In the genomic region with DNA sequence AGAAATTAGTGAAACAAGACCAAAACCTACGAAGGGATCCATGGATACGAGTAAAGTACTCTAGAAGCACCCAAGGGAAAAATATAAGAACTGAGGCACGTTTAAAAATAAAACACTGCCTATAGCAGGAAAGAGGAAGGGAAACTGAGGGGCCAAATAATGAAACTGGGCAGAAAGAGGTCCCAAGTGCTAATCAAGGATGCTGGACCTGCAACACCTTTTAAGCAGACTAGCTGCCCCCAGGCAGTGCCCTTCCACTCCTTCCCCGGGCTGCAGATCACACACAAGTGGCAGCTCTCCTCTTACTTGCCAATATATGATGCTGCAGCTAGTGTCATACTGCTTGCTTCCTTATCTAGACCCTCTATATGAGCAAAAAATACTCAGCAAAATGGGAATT, we compare ENCODE assay signal across 20 cellular contexts.
"Had no signal": no experiment of that assay in that cellular context is flagged by ENCODE, and none has a peak within 500 bp of the region (broad histone marks: within the 10 kb centered on the region; RNA-seq: fewer than 3 reads in every experiment).

No MANE protein-coding gene starts in this region.

- DNase-seq: activated CD4-positive, alpha-beta T cell treated with anti-CD3 and anti-CD28 coated beads for 1 hour; activated CD4-positive, alpha-beta T cell treated with anti-CD3 and anti-CD28 coated beads, Interleukin-2, amount 50 U/mL, for 4 hours; activated gamma-delta T cell; adrenal gland; cortex of kidney; hippocampal formation; mammary epithelial cell; midbrain; nephron progenitor cell; occipital lobe; retina; spleen; stimulated activated naive CD4-positive, alpha-beta T cell; T-helper 2 cell; uterus; WERI-Rb-1 had no signal

- H3K36me3 ChIP-seq: adrenal gland, breast epithelium, esophagus muscularis mucosa, spleen, thyroid gland, uterus, WERI-Rb-1 had no signal

- H3K27ac ChIP-seq: adrenal gland, breast epithelium, esophagus muscularis mucosa, spleen, thyroid gland, uterus had no signal

- H3K27ac Mint-ChIP-seq: activated naive CD4-positive, alpha-beta T cell treated with anti-CD3 and anti-CD28 coated beads, Interleukin-2, amount 50 U/mL, for 72 hours; nephron progenitor cell had no signal

- H3K9me3 ChIP-seq: adrenal gland, breast epithelium, esophagus muscularis mucosa, spleen, thyroid gland, uterus had no signal

- H3K27me3 ChIP-seq: adrenal gland, breast epithelium, esophagus muscularis mucosa, thyroid gland, uterus had no signal

- H3K4me1 ChIP-seq: adrenal gland, breast epithelium, thyroid gland, uterus had no signal

- H3K4me3 Mint-ChIP-seq: nephron progenitor cell had no signal

- H3K9me3 Mint-ChIP-seq: activated naive CD4-positive, alpha-beta T cell treated with anti-CD3 and anti-CD28 coated beads, Interleukin-2, amount 50 U/mL, for 72 hours; nephron progenitor cell had no signal

- H3K4me3 ChIP-seq: adrenal gland, breast epithelium, esophagus muscularis mucosa, spleen, thyroid gland, uterus had no signal

- H3K36me3 Mint-ChIP-seq: activated naive CD4-positive, alpha-beta T cell treated with anti-CD3 and anti-CD28 coated beads, Interleukin-2, amount 50 U/mL, for 72 hours had no signal

- ATAC-seq: activated naive CD4-positive, alpha-beta T cell treated with anti-CD3 and anti-CD28 coated beads, Interleukin-2, amount 50 U/mL, for 72 hours had no signal
